ENCODE assay signal across 2 cellular contexts in genomic region chr12:93379432-93380308, GRCh38.
TF ChIP-seq lines count a peak whose summit lies in the region.

No MANE protein-coding gene starts in this region.

TF ChIP-seq in A549, 52 proteins besides CTCF, POLR2A, EP300 and RAD21 (continued from another document):
- TF ChIP-seq HMGXB4 (CRISPR knock-in tag; IDR thresholded peaks at IDR 0.05; ENCODE audit: borderline replicate concordance) (no peak), PBX3 (IDR thresholded peaks at IDR 0.05) (no peak), TFCP2L1 (CRISPR knock-in tag; IDR thresholded peaks at IDR 0.05) (no peak), MAFK (IDR thresholded peaks at IDR 0.05; ENCODE audit: partially characterized antibody) (no peak), TP53 (CRISPR knock-in tag; IDR thresholded peaks at IDR 0.05) (no peak), ATOH8 (CRISPR knock-in tag; IDR thresholded peaks at IDR 0.05; ENCODE audit: low read depth) (no peak), GATA3 (IDR thresholded peaks at IDR 0.05; ENCODE audit: borderline replicate concordance) (no peak), ZSCAN20 (CRISPR knock-in tag; IDR thresholded peaks at IDR 0.05) (no peak), MYC (IDR thresholded peaks at IDR 0.05; ENCODE audit: borderline replicate concordance, low read length) (no peak), RCOR1 (IDR thresholded peaks at IDR 0.05; ENCODE audit: low read depth, low read length) (no peak), HOXA7 (CRISPR knock-in tag; IDR thresholded peaks at IDR 0.05) (no peak), NFE2L2 (conservative IDR thresholded peaks at IDR 0.05; ENCODE audit: low read length) (no peak), RFX5 (IDR thresholded peaks at IDR 0.05) (no peak), ESRRA (IDR thresholded peaks at IDR 0.05; ENCODE audit: borderline replicate concordance, low read length) (no peak), NR3C1 (IDR thresholded peaks at IDR 0.05) (no peak)

TF ChIP-seq in GM23338, 12 proteins besides CTCF, POLR2A, EP300 and RAD21 (continued from another document):
- TF ChIP-seq ZNF462 (CRISPR knock-in tag; IDR thresholded peaks at IDR 0.05) = no peak
- TF ChIP-seq REST (IDR thresholded peaks at IDR 0.05; ENCODE audit: unreplicated experiment) = no peak
- TF ChIP-seq NANOG (IDR thresholded peaks at IDR 0.05; ENCODE audit: borderline replicate concordance) = no peak
- TF ChIP-seq EZH2phosphoT487 (IDR thresholded peaks at IDR 0.05; ENCODE audit: unreplicated experiment) = no peak
- no peak for TF ChIP-seq ZNF114 (CRISPR knock-in tag; IDR thresholded peaks at IDR 0.05)
- no peak for TF ChIP-seq CREB1 (CRISPR knock-in tag; IDR thresholded peaks at IDR 0.05; ENCODE audit: low read depth)
- TF ChIP-seq EZH2 (IDR thresholded peaks at IDR 0.05; ENCODE audit: low read depth, unreplicated experiment) = no peak
- no peak for TF ChIP-seq POLR2AphosphoS5 (IDR thresholded peaks at IDR 0.05; ENCODE audit: low read depth)
- no peak for TF ChIP-seq JUNB (IDR thresholded peaks at IDR 0.05; ENCODE audit: unreplicated experiment)
- no peak for TF ChIP-seq ZNF331 (CRISPR knock-in tag; IDR thresholded peaks at IDR 0.05; ENCODE audit: low read depth)
- TF ChIP-seq ETS1 (IDR thresholded peaks at IDR 0.05) = no peak
